Comparison of ENCODE assay signal across 19 cellular contexts in genomic region chr5:158861366-158861765, GRCh38.
DNase-seq lines count a peak whose midpoint lies in the region; ATAC-seq, FAIRE-seq and TF ChIP-seq lines count a peak whose summit lies in the region.
"Had no signal": no experiment of that assay in that cellular context is flagged by ENCODE, and none has a peak within 500 bp of the region (broad histone marks: within the 10 kb centered on the region; RNA-seq: fewer than 3 reads in every experiment).

No MANE protein-coding gene starts in this region.

- H3K36me3 ChIP-seq in BLaER1 (peaks cover 98% of the 10 kb centered on the region), SJCRH30 (no peaks in the 10 kb centered on the region)

- H3K4me2 ChIP-seq in BLaER1, result peak overlapping the region; percentile 65

- H3K27me3 ChIP-seq in BLaER1 (no peaks in the 10 kb centered on the region), SJCRH30 (no peaks in the 10 kb centered on the region)
- H3K27me3 ChIP-seq: BLaER1 treated with 17β-estradiol and CSF1 and Interleukin-3, amounts not matched to agents 10 nM and 100 nM had no signal

- H3K27ac ChIP-seq in BLaER1 (no peak overlapping the region), SJCRH30 (peak overlapping the region; percentile 91)

- FAIRE-seq in GM12891 (lab: Jason Lieb, UNC), result no peak
- FAIRE-seq: G401.6, HepG2 had no signal

- peaks cover 40% of the 10 kb centered on the region for H3K36me3 Mint-ChIP-seq in osteocyte (ENCODE audit: unreplicated experiment)
- H3K36me3 Mint-ChIP-seq: CD8-positive, alpha-beta T cell had no signal

- no peak overlapping the region for H3K9ac ChIP-seq in BLaER1
- H3K9ac ChIP-seq: BLaER1 treated with 17β-estradiol and CSF1 and Interleukin-3, amounts not matched to agents 10 nM and 100 nM had no signal

- peak overlapping the region; percentile 63 for H3K27ac Mint-ChIP-seq in osteocyte (ENCODE audit: unreplicated experiment)
- H3K27ac Mint-ChIP-seq: CD8-positive, alpha-beta T cell; HFFc6 had no signal

- H3K27me3 Mint-ChIP-seq in osteocyte (ENCODE audit: unreplicated experiment), result no peaks in the 10 kb centered on the region
- H3K27me3 Mint-ChIP-seq: IgD-negative memory B cell had no signal

- TF ChIP-seq CTCF in osteocyte (IDR thresholded peaks at IDR 0.05), result no peak

- DNase-seq in NCI-H526 (lab: John Stamatoyannopoulos, UW) (peak; percentile 69 to 76), SJCRH30 (peak; percentile 61 to 82), osteocyte (ENCODE audit: extremely low spot score, unreplicated experiment) (no peak), GM12891 (ENCODE audit: insufficient read length, low spot score) (no peak)
- DNase-seq in activated CD4-positive, alpha-beta T cell treated with anti-CD3 and anti-CD28 coated beads for 48 hours, result no peak
- DNase-seq: 8988T; Calu3; CD8-positive, alpha-beta T cell; GOT3; H7; HFFc6 had no signal

- H3K4me3 ChIP-seq in BLaER1, result no peak overlapping the region
- peak overlapping the region; percentile 18 for H3K4me3 ChIP-seq in SJCRH30
- H3K4me3 ChIP-seq: BLaER1 treated with 17β-estradiol and CSF1 and Interleukin-3, amounts not matched to agents 10 nM and 100 nM had no signal

- ATAC-seq in GM21576 (IDR thresholded peaks at IDR 0.05; ENCODE audit: unreplicated experiment) (no peak), HG03108 (IDR thresholded peaks at IDR 0.05; ENCODE audit: unreplicated experiment) (no peak)
- ATAC-seq: CD8-positive, alpha-beta T cell; HCT116; HepG2 had no signal

- TF ChIP-seq POLR2A in GM12891 (IDR thresholded peaks at IDR 0.05; ENCODE audit: low read depth, low read length), result no peak

- peaks cover 100% of the 10 kb centered on the region for H4K20me1 ChIP-seq in BLaER1

- no peak overlapping the region for H3K4me3 Mint-ChIP-seq in osteocyte (ENCODE audit: unreplicated experiment)
- H3K4me3 Mint-ChIP-seq: CD8-positive, alpha-beta T cell; HFFc6; IgD-negative memory B cell had no signal

- no peaks in the 10 kb centered on the region for H3K9me3 Mint-ChIP-seq in osteocyte (ENCODE audit: unreplicated experiment)
- H3K9me3 Mint-ChIP-seq: CD8-positive, alpha-beta T cell; IgD-negative memory B cell had no signal

- H3K9me3 ChIP-seq in BLaER1, result no peaks in the 10 kb centered on the region
- H3K9me3 ChIP-seq in SJCRH30 (replicated peaks), result no peaks in the 10 kb centered on the region
- H3K9me3 ChIP-seq: BLaER1 treated with 17β-estradiol and CSF1 and Interleukin-3, amounts not matched to agents 10 nM and 100 nM had no signal

- peaks cover 97% of the 10 kb centered on the region for H3K4me1 ChIP-seq in BLaER1
- peaks cover 56% of the 10 kb centered on the region for H3K4me1 ChIP-seq in SJCRH30

- H3K4me1 Mint-ChIP-seq in osteocyte (ENCODE audit: unreplicated experiment), result peaks cover 48% of the 10 kb centered on the region

TF ChIP-seq in GM12891, 5 proteins besides CTCF, POLR2A, EP300 and RAD21:
- TF ChIP-seq SPI1 (IDR thresholded peaks at IDR 0.05; ENCODE audit: low read depth, low read length), result no peak
- TF ChIP-seq POLR2AphosphoS5 (IDR thresholded peaks at IDR 0.05; ENCODE audit: low read depth, low read length), result no peak
- no peak for TF ChIP-seq PAX5 (IDR thresholded peaks at IDR 0.05; ENCODE audit: insufficient read depth, low read length, severe bottlenecking)
- no peak for TF ChIP-seq POU2F2 (IDR thresholded peaks at IDR 0.05; ENCODE audit: low read depth, low read length)
- no peak for TF ChIP-seq TAF1 (IDR thresholded peaks at IDR 0.05; ENCODE audit: low read depth, low read length)

Comparison
In these comparisons a context has a peak if more than half of its experiments do, and no peak if none do; other contexts are left out.
1. DNase-seq: peak in NCI-H526 (2 of 2) and SJCRH30 (2 of 2); none in osteocyte (single experiment), activated CD4-positive, alpha-beta T cell treated with anti-CD3 and anti-CD28 coated beads for 48 hours (single experiment) and GM12891 (single experiment).